ENCODE assay signal across 8 cellular contexts in genomic region chr1:175193339-175193950, GRCh38. TPM values are rescaled to one million over a fixed set of nuclear protein-coding genes. Genes with fewer than 3 reads are reported as not detected.
DNase-seq lines count a peak whose midpoint lies in the region; TF ChIP-seq lines count a peak whose summit lies in the region.

No MANE protein-coding gene starts in this region.

- H3K9me3 Mint-ChIP-seq in osteocyte (ENCODE audit: unreplicated experiment), result no peaks in the 10 kb centered on the region

- DNase-seq in Daoy (ENCODE audit: low read depth), result peak; percentile 63
- peak; percentile 38 for DNase-seq in RPMI8226
- no peak for DNase-seq in epithelial cell of proximal tubule (ENCODE audit: low read depth)
- DNase-seq in osteocyte (ENCODE audit: extremely low spot score, unreplicated experiment), result no peak
- no peak for DNase-seq in NOMO-1 treated with DMSO at 0.1 percent for 48 hours (lab: John Stamatoyannopoulos, UW; ENCODE audit: unreplicated experiment)
- no peak for DNase-seq in GM20000 (ENCODE audit: low spot score)
- no peak for DNase-seq in ureter (ENCODE audit: low spot score)
- DNase-seq in HuH-7 (ENCODE audit: low spot score), result no peak

- H3K4me3 ChIP-seq in epithelial cell of proximal tubule (ENCODE audit: low read depth, low read length), result peak overlapping the region; percentile 64

- H3K27ac Mint-ChIP-seq in osteocyte (ENCODE audit: unreplicated experiment), result peak overlapping the region; percentile 75

- H3K4me3 Mint-ChIP-seq in osteocyte (ENCODE audit: unreplicated experiment), result peak overlapping the region; percentile 85

- H3K36me3 Mint-ChIP-seq in osteocyte (ENCODE audit: unreplicated experiment), result no peaks in the 10 kb centered on the region

- H3K27me3 Mint-ChIP-seq in osteocyte (ENCODE audit: unreplicated experiment), result peaks cover 6% of the 10 kb centered on the region

- TF ChIP-seq CTCF in epithelial cell of proximal tubule (conservative IDR thresholded peaks at IDR 0.05; ENCODE audit: low read depth, low read length) (peak; percentile 8), osteocyte (IDR thresholded peaks at IDR 0.05) (no peak), GM20000 (IDR thresholded peaks at IDR 0.05; ENCODE audit: extremely low read depth, missing control alignments) (no peak)

- peaks cover 14% of the 10 kb centered on the region for H3K4me1 Mint-ChIP-seq in osteocyte (ENCODE audit: unreplicated experiment)

RNA-seq across cellular contexts. Expression of gene KIAA0040, which starts 0.9 kb away (rescaled TPM):
- 4.7 TPM in 2 replicates for total RNA-seq in Daoy (2014; rRNA removed; shearing (Covaris generic))
- total RNA-seq in epithelial cell of proximal tubule (4.2 and 5.4 TPM in 2 replicates), osteocyte (0.73 and 1.6 TPM in 2 replicates), ureter (25.3 TPM)

Comparison
In these comparisons a context has a peak if more than half of its experiments do, and no peak if none do; other contexts are left out.
1. DNase-seq: peak in Daoy (single experiment) and RPMI8226 (single experiment); none in epithelial cell of proximal tubule (single experiment), osteocyte (single experiment), NOMO-1 treated with DMSO at 0.1 percent for 48 hours (single experiment), GM20000 (single experiment), ureter (single experiment) and HuH-7 (single experiment).